13 cellular contexts compared by ENCODE assay signal in genomic region chr5:149733129-149733900, GRCh38. TPM values are rescaled to one million over a fixed set of nuclear protein-coding genes. Genes with fewer than 3 reads are reported as not detected.
DNase-seq lines count a peak whose midpoint lies in the region; ATAC-seq, FAIRE-seq and TF ChIP-seq lines count a peak whose summit lies in the region.
"Had no signal": no experiment of that assay in that cellular context is flagged by ENCODE, and none has a peak within 500 bp of the region (broad histone marks: within the 10 kb centered on the region; RNA-seq: fewer than 3 reads in every experiment).

No MANE protein-coding gene starts in this region.

- FAIRE-seq in small intestine (lab: Jason Lieb, UNC), result no peak

- H3K4me1 ChIP-seq in GM23338 (ENCODE audit: insufficient read depth), result peaks cover 14% of the 10 kb centered on the region
- H3K4me1 ChIP-seq in small intestine (ENCODE audit: control insufficient read depth in 2 of 2, insufficient read depth in 1 of 2, low read depth in 1 of 2, low read length in 1 of 2), result peaks cover 0 to 5% of the 10 kb centered on the region in 2 donors

- H3K27ac Mint-ChIP-seq in GM23338, result no peak overlapping the region
- H3K27ac Mint-ChIP-seq in T-helper 17 cell, result no peak overlapping the region
- no peak overlapping the region for H3K27ac Mint-ChIP-seq in mesothelial cell of epicardium
- H3K27ac Mint-ChIP-seq: stimulated activated naive CD8-positive, alpha-beta T cell treated with anti-CD3 and anti-CD28 coated beads, Interleukin-15, Interleukin-2, amounts not matched to agents 100 ng/mL and 50 ng/mL, for 24 hours had no signal

- 35 to 74% (median 55%) methylated on average over 5 of the region's 5 CpGs for WGBS in small intestine, 3 donors

- H3K36me3 Mint-ChIP-seq in GM23338 (ENCODE audit: low read depth), result no peaks in the 10 kb centered on the region
- no peaks in the 10 kb centered on the region for H3K36me3 Mint-ChIP-seq in T-helper 17 cell (ENCODE audit: low read depth)
- H3K36me3 Mint-ChIP-seq in mesothelial cell of epicardium, result no peaks in the 10 kb centered on the region

- no peak overlapping the region for H2AFZ ChIP-seq in GM23338

- H3K27ac ChIP-seq in GM23338 (ENCODE audit: low read depth), result no peak overlapping the region
- peak overlapping the region; percentile 95 to 98 for H3K27ac ChIP-seq in small intestine (ENCODE audit: low read depth in 1 of 2, low read length in 1 of 2)

- H3K27me3 Mint-ChIP-seq in GM23338 (ENCODE audit: insufficient read depth, low read depth, poor library complexity), result peaks cover 12% of the 10 kb centered on the region
- no peaks in the 10 kb centered on the region for H3K27me3 Mint-ChIP-seq in T-helper 17 cell
- H3K27me3 Mint-ChIP-seq in mesothelial cell of epicardium (ENCODE audit: low read depth), result peaks cover 68% of the 10 kb centered on the region

- no peaks in the 10 kb centered on the region for H3F3A ChIP-seq in GM23338 (replicated peaks; ENCODE audit: low read depth)

- peak overlapping the region; percentile 92; the same call in 1 of the 2 replicates for H3K4me2 ChIP-seq in GM23338

- H3K9me3 ChIP-seq in T-helper 17 cell (ENCODE audit: control insufficient read depth, low read length, poor library complexity, severe bottlenecking) (no peaks in the 10 kb centered on the region), small intestine (ENCODE audit: control insufficient read depth, low read depth) (no peaks in the 10 kb centered on the region)

- H3K27me3 ChIP-seq in GM23338 (ENCODE audit: insufficient read depth) (peaks cover 26% of the 10 kb centered on the region), small intestine (ENCODE audit: control insufficient read depth in 2 of 2, insufficient read depth in 2 of 2, low read length in 2 of 2) (no peaks in the 10 kb centered on the region)

- H4K20me1 ChIP-seq in GM23338 (replicated peaks; ENCODE audit: insufficient read depth), result peaks cover 40% of the 10 kb centered on the region

- ATAC-seq in GM23338, result no peak
- no peak for ATAC-seq in T-helper 17 cell
- ATAC-seq in left lobe of liver, result peak; percentile 27
- no peak for ATAC-seq in HG02678 (IDR thresholded peaks at IDR 0.05; ENCODE audit: unreplicated experiment)

- no peaks in the 10 kb centered on the region for H3K9me2 ChIP-seq in GM23338 (ENCODE audit: insufficient read depth)

- DNase-seq in GM23338 (ENCODE audit: low spot score) (no peak), T-helper 17 cell (no peak), left lobe of liver (ENCODE audit: low spot score) (peak; percentile 76), small intestine (peak; percentile 63), germinal center (ENCODE audit: low spot score) (no peak), mesothelial cell of epicardium (ENCODE audit: low spot score in 2 of 2, unreplicated experiment in 2 of 2) (no peak)
- DNase-seq: activated CD4-positive, CD25-positive, alpha-beta regulatory T cell; activated effector memory CD4-positive, alpha-beta T cell treated with anti-CD3 and anti-CD28 coated beads, Interleukin-2, amount 50 U/mL, for 16 hours; DMS79; NCI-H1930; stimulated activated CD4-positive, alpha-beta T cell treated with anti-CD3 and anti-CD28 coated beads, Interleukin-2, amount 100 ng/mL, for 24 hours had no signal

- no peaks in the 10 kb centered on the region; the same call in 2 of the 3 replicates for H3K9me3 Mint-ChIP-seq in GM23338
- no peaks in the 10 kb centered on the region for H3K9me3 Mint-ChIP-seq in mesothelial cell of epicardium
- H3K9me3 Mint-ChIP-seq: stimulated activated naive CD8-positive, alpha-beta T cell treated with anti-CD3 and anti-CD28 coated beads, Interleukin-15, Interleukin-2, amounts not matched to agents 100 ng/mL and 50 ng/mL, for 24 hours had no signal

- H3K79me2 ChIP-seq in GM23338 (replicated peaks; ENCODE audit: insufficient read depth), result peaks cover 56% of the 10 kb centered on the region

- H3K4me3 Mint-ChIP-seq in GM23338 (peak overlapping the region; percentile 80; the same call in 1 of the 3 replicates), T-helper 17 cell (peak overlapping the region; percentile 28), mesothelial cell of epicardium (no peak overlapping the region)

- H3K36me3 ChIP-seq in GM23338 (ENCODE audit: insufficient read depth) (no peaks in the 10 kb centered on the region), small intestine (ENCODE audit: control insufficient read depth in 2 of 2, insufficient read depth in 2 of 2, low read length in 2 of 2) (no peaks in the 10 kb centered on the region)

- H3K4me3 ChIP-seq in GM23338 (no peak overlapping the region), small intestine (ENCODE audit: low read depth in 1 of 2, low read length in 2 of 2) (peak overlapping the region in 1 of 2 donors; percentile 84)

- H3K4me1 Mint-ChIP-seq in GM23338 (peaks cover 25% of the 10 kb centered on the region), T-helper 17 cell (peaks cover 8% of the 10 kb centered on the region), mesothelial cell of epicardium (peaks cover 4% of the 10 kb centered on the region)

- TF ChIP-seq CTCF in GM23338 (conservative IDR thresholded peaks at IDR 0.05; ENCODE audit: low read depth in 2 of 2) (no peak), mesothelial cell of epicardium (IDR thresholded peaks at IDR 0.05; ENCODE audit: unreplicated experiment) (no peak)

TF ChIP-seq in GM23338, 12 proteins besides CTCF, POLR2A, EP300 and RAD21 (continues in another document):
- TF ChIP-seq POLR2AphosphoS5 (IDR thresholded peaks at IDR 0.05; ENCODE audit: low read depth), result no peak
- no peak for TF ChIP-seq EZH2 (IDR thresholded peaks at IDR 0.05; ENCODE audit: low read depth, unreplicated experiment)
- TF ChIP-seq, protein P1, sequence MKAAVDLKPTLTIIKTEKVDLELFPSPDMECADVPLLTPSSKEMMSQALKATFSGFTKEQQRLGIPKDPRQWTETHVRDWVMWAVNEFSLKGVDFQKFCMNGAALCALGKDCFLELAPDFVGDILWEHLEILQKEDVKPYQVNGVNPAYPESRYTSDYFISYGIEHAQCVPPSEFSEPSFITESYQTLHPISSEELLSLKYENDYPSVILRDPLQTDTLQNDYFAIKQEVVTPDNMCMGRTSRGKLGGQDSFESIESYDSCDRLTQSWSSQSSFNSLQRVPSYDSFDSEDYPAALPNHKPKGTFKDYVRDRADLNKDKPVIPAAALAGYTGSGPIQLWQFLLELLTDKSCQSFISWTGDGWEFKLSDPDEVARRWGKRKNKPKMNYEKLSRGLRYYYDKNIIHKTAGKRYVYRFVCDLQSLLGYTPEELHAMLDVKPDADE (IDR thresholded peaks at IDR 0.05), result no peak
- TF ChIP-seq STAT1 (IDR thresholded peaks at IDR 0.05; ENCODE audit: unreplicated experiment), result no peak
- TF ChIP-seq ZNF114 (CRISPR knock-in tag; IDR thresholded peaks at IDR 0.05), result no peak

RNA-seq across cellular contexts. Expression of gene PPARGC1B, which starts 3.2 kb away (rescaled TPM):
- total RNA-seq in GM23338 (2014; rRNA removed; shearing (Covaris generic)), result 10.6 and 11.4 TPM in 2 replicates
- polyA plus RNA-seq in GM23338 (2016; fragmentation: Nextera tagmentation; extraction: Ambion mirVana) (9.7 and 11.2 TPM in 2 replicates), small intestine (1 to 10 TPM; 3.0 to 8.9 (median 5.6) TPM)
- total RNA-seq in T-helper 17 cell (1 to 10 TPM; 4.4 to 4.6 TPM), left lobe of liver (4.0 TPM), mesothelial cell of epicardium (0.99 to 1.3 TPM (median 1.00 TPM) in 3 replicates)

Comparison
In these comparisons a context has a peak if more than half of its experiments do, and no peak if none do; other contexts are left out.
1. DNase-seq: peak in left lobe of liver (single experiment) and small intestine (single experiment); none in GM23338 (single experiment), T-helper 17 cell (0 of 3), germinal center (single experiment) and mesothelial cell of epicardium (0 of 2).